11 cellular contexts compared by ENCODE assay signal in the genomic region with DNA sequence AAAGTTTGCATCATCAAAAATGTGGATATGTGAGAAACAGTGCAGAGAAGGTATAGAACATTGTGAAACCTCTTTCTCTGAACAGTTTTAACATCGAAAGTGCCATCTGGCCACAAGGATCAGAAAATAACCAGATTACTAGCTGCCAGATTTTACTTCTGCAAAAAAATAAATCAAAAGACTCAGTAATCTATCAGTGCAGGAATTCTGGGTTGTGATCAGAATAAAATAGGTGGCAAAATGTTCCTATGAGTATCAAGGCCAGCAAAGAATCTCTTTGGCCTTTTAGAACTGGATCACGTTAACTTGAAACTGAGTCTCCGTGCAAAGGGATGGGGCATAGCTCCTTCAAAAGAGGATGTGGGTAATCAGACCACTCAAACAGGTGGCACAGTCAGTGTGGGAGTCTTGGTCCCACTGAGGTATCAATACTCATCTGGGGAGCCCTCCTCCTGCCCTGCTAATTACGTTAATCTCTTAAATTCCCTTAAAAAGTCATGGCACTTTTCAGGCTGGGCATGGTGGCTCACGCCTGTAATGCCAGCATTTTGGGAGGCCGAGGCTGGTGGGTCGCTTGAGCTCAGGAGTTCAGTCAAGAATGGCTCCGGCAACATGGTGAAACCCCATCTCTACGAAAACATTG. TPM values are rescaled to one million over a fixed set of nuclear protein-coding genes. Genes with fewer than 3 reads are reported as not detected.
A peak's percentile ranks its signal among the peaks of the same experiment; 100 is the strongest.
DNase-seq lines count a peak whose midpoint lies in the region; ATAC-seq, FAIRE-seq and TF ChIP-seq lines count a peak whose summit lies in the region.
"Had no signal": no experiment of that assay in that cellular context is flagged by ENCODE, and none has a peak within 500 bp of the region (broad histone marks: within the 10 kb centered on the region; RNA-seq: fewer than 3 reads in every experiment).

No MANE protein-coding gene starts in this region.

- no peaks in the 10 kb centered on the region for H3K9me3 ChIP-seq in thyroid gland

- DNase-seq in GM12892 (ENCODE audit: insufficient read length) (no peak), NOMO-1 (lab: John Stamatoyannopoulos, UW; ENCODE audit: unreplicated experiment in 2 of 2) (peak; percentile 67 to 90), hypothalamus (lab: John Stamatoyannopoulos, UW) (no peak), Calu3 (no peak), SW 1271 (lab: John Stamatoyannopoulos, UW) (no peak), thyroid gland (no peak)

- peak; percentile 65 for FAIRE-seq in GM12892 (lab: Jason Lieb, UNC)

- no peaks in the 10 kb centered on the region for H3K36me3 ChIP-seq in thyroid gland

- H3K36me3 Mint-ChIP-seq in Calu3 (ENCODE audit: insufficient read depth, unreplicated experiment): no peaks in the 10 kb centered on the region

- no peaks in the 10 kb centered on the region for H3K9me3 Mint-ChIP-seq in Calu3 (ENCODE audit: low read depth, unreplicated experiment)

- BruUV-seq in Calu3 (replicated peaks; lab: Mats Ljungman, UMichigan): no TSS peak

- H3K4me1 Mint-ChIP-seq in Calu3 (ENCODE audit: low read depth, unreplicated experiment): no peaks in the 10 kb centered on the region

- H3K27ac ChIP-seq in thyroid gland: no peak overlapping the region
- H3K27ac ChIP-seq: epithelial cell of prostate, SK-N-MC had no signal

- no peaks in the 10 kb centered on the region for H3K4me1 ChIP-seq in thyroid gland

- H3K27ac Mint-ChIP-seq in Calu3 (ENCODE audit: unreplicated experiment): no peak overlapping the region

- TF ChIP-seq CTCF in Calu3 (IDR thresholded peaks at IDR 0.05; ENCODE audit: unreplicated experiment) (no peak), thyroid gland (IDR thresholded peaks at IDR 0.05) (no peak)

- CTCF ChIA-PET in Calu3 (lab: Charles Lee): no interaction called here

- H3K4me3 ChIP-seq in thyroid gland (replicated peaks in 1 of 3): no peak overlapping the region
- H3K4me3 ChIP-seq: SK-N-MC had no signal

- intact Hi-C loops in Calu3 (cut with micrococcal nuclease; ENCODE audit: unreplicated experiment) (no loop called here), thyroid gland (cut with DNase I) (no loop called here)

- no peaks in the 10 kb centered on the region for H3K27me3 ChIP-seq in thyroid gland

- peak; percentile 91 for ATAC-seq in GM19455 (IDR thresholded peaks at IDR 0.05; ENCODE audit: unreplicated experiment)
- peak; percentile 74 for ATAC-seq in HG03060 (IDR thresholded peaks at IDR 0.05; ENCODE audit: low read depth, unreplicated experiment)
- ATAC-seq: left lobe of liver had no signal

- H3K27me3 Mint-ChIP-seq in Calu3 (ENCODE audit: unreplicated experiment): no peaks in the 10 kb centered on the region

- TF ChIP-seq POLR2A in GM12892 (IDR thresholded peaks at IDR 0.05; ENCODE audit: low read depth, low read length) (no peak), thyroid gland (IDR thresholded peaks at IDR 0.05) (no peak)

- 81 to 88% methylated on average over 9 of the region's 9 CpGs for WGBS in thyroid gland, 2 donors

- no peak overlapping the region for H3K4me3 Mint-ChIP-seq in Calu3 (ENCODE audit: low read depth, unreplicated experiment)

RNA-seq across cellular contexts. Expression of gene RBM47, which starts 26.7 kb away (rescaled TPM):
- polyA plus RNA-seq in GM12892 (2012; ENCODE audit: missing spikeins): 10.6 TPM
- total RNA-seq in Calu3 (2022) (86.6 and 106 TPM in 2 replicates), thyroid gland (100 to 1,000 TPM; 200 to 369 (median 323) TPM)

Comparison
In these comparisons a context has a peak if more than half of its experiments do, and no peak if none do; other contexts are left out.
1. DNase-seq: peak in NOMO-1 (2 of 2); none in GM12892 (single experiment), hypothalamus (0 of 51), Calu3 (single experiment), SW 1271 (0 of 2) and thyroid gland (0 of 2).